ENCODE assay signal across 16 cellular contexts in the genomic region with DNA sequence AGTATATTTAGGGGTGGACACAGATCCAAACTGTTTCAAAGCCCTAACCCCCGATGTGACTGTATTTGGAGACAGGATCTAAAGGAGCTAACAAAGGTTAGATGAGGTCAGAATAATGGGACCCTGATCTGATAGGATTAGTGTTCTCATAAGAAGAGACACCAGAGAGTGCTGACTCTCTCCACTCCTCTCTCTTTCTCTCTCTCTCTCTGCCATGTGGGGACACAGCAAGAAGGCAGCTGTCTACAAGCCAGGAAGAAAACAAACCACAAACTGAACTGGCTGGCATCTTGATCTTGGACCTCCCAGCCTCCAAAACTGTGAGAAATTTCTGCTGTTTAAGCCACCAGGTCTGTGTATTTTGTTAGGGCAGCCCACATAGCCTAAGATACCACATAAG.
DNase-seq lines count a peak whose midpoint lies in the region; ATAC-seq and TF ChIP-seq lines count a peak whose summit lies in the region.
"Had no signal": no experiment of that assay in that cellular context is flagged by ENCODE, and none has a peak within 500 bp of the region (broad histone marks: within the 10 kb centered on the region; RNA-seq: fewer than 3 reads in every experiment).

No MANE protein-coding gene starts in this region.

- no peak for TF ChIP-seq POLR2A in tibial nerve (IDR thresholded peaks at IDR 0.05)

- peak overlapping the region; percentile 66 for H3K27ac Mint-ChIP-seq in activated CD4-positive, alpha-beta T cell treated with anti-CD3 and anti-CD28 coated beads, Interleukin-2, amount 10 ng/mL, durations not matched to agents 24 days and 14 days
- peak overlapping the region; percentile 38 to 89 (median 79) for H3K27ac Mint-ChIP-seq in naive thymus-derived CD4-positive, alpha-beta T cell
- H3K27ac Mint-ChIP-seq: nephron progenitor cell had no signal

- no peak for TF ChIP-seq EP300 in tibial nerve (IDR thresholded peaks at IDR 0.05)

- H3K4me1 ChIP-seq in naive thymus-derived CD4-positive, alpha-beta T cell (ENCODE audit: control insufficient read depth in 2 of 2, insufficient read depth in 2 of 2, low read length in 2 of 2) = peaks cover 18 to 29% of the 10 kb centered on the region in 2 donors
- H3K4me1 ChIP-seq in tibial nerve = peaks cover 0 to 8% (median 2%) of the 10 kb centered on the region in 4 donors
- H3K4me1 ChIP-seq: lower lobe of right lung had no signal

- intact Hi-C loops in activated CD4-positive, alpha-beta T cell treated with anti-CD3 and anti-CD28 coated beads, Interleukin-2, amount 10 ng/mL, durations not matched to agents 24 days and 14 days (cut with micrococcal nuclease) = loop anchor here (5.0 kb wide), 1 partner anchor 41 kb away; no protein-coding TSS in a partner anchor
- intact Hi-C loops in naive thymus-derived CD4-positive, alpha-beta T cell (cut with micrococcal nuclease) = loop anchor here (5.0 kb wide), 2 partner anchors 41 to 141 kb away; a partner anchor contains a TSS

- H3K27me3 Mint-ChIP-seq in activated CD4-positive, alpha-beta T cell treated with anti-CD3 and anti-CD28 coated beads, Interleukin-2, amount 10 ng/mL, durations not matched to agents 24 days and 14 days = peaks cover 4% of the 10 kb centered on the region
- H3K27me3 Mint-ChIP-seq in naive thymus-derived CD4-positive, alpha-beta T cell = peaks cover 0 to 4% (median 0%) of the 10 kb centered on the region in 5 donors

- ATAC-seq in naive thymus-derived CD4-positive, alpha-beta T cell = no peak
- ATAC-seq: lower lobe of right lung had no signal

- H3K27ac ChIP-seq in WERI-Rb-1 = no peak overlapping the region
- H3K27ac ChIP-seq in naive thymus-derived CD4-positive, alpha-beta T cell (ENCODE audit: low read depth, low read length) = no peak overlapping the region
- no peak overlapping the region for H3K27ac ChIP-seq in tibial nerve
- H3K27ac ChIP-seq: lower lobe of right lung, RWPE1, thoracic aorta had no signal

- H3K27me3 ChIP-seq in WERI-Rb-1 (ENCODE audit: insufficient read depth, low read depth, severe bottlenecking) (no peaks in the 10 kb centered on the region), tibial nerve (no peaks in the 10 kb centered on the region)
- no peaks in the 10 kb centered on the region for H3K27me3 ChIP-seq in naive thymus-derived CD4-positive, alpha-beta T cell (ENCODE audit: control insufficient read depth in 2 of 2, insufficient read depth in 2 of 2, low read length in 2 of 2)

- H3K9me3 ChIP-seq in WERI-Rb-1 (ENCODE audit: severe bottlenecking) (no peaks in the 10 kb centered on the region), tibial nerve (peaks cover 0 to 4% (median 0%) of the 10 kb centered on the region in 4 donors)
- H3K9me3 ChIP-seq in naive thymus-derived CD4-positive, alpha-beta T cell (ENCODE audit: control insufficient read depth in 2 of 3, low read length in 3 of 3) = no peaks in the 10 kb centered on the region
- H3K9me3 ChIP-seq: lower lobe of right lung, thoracic aorta had no signal

- H3K4me3 Mint-ChIP-seq in activated CD4-positive, alpha-beta T cell treated with anti-CD3 and anti-CD28 coated beads, Interleukin-2, amount 10 ng/mL, durations not matched to agents 24 days and 14 days = no peak overlapping the region
- peak overlapping the region in 5 of 10 donors; percentile 2 to 54 (median 36) for H3K4me3 Mint-ChIP-seq in naive thymus-derived CD4-positive, alpha-beta T cell
- H3K4me3 Mint-ChIP-seq: nephron progenitor cell had no signal

- 71 to 88% methylated on average over 1 of the region's 1 CpG for WGBS in tibial nerve, 2 donors

- H3K36me3 ChIP-seq in WERI-Rb-1 (no peaks in the 10 kb centered on the region), tibial nerve (no peaks in the 10 kb centered on the region)
- H3K36me3 ChIP-seq in naive thymus-derived CD4-positive, alpha-beta T cell (ENCODE audit: control insufficient read depth in 2 of 3, insufficient read depth in 3 of 3, low read length in 3 of 3) = no peaks in the 10 kb centered on the region
- H3K36me3 ChIP-seq: lower lobe of right lung, thoracic aorta had no signal

- CTCF ChIA-PET in naive thymus-derived CD4-positive, alpha-beta T cell (lab: Charles Lee) = interaction anchor here (0.9 to 1.0 kb wide), 2 partner anchors 43 to 51 kb away, joined by 4 to 7 read pairs; no protein-coding TSS in a partner anchor

- H3K4me3 ChIP-seq in Jurkat, Clone E6-1 (ENCODE audit: low read length) = no peak overlapping the region
- H3K4me3 ChIP-seq in WERI-Rb-1 (ENCODE audit: low read depth, low read length) (peak overlapping the region; percentile 10; the same call in 1 of the 2 replicates), tibial nerve (no peak overlapping the region)
- H3K4me3 ChIP-seq in naive thymus-derived CD4-positive, alpha-beta T cell (ENCODE audit: low read length) = no peak overlapping the region
- H3K4me3 ChIP-seq: lower lobe of right lung, thoracic aorta had no signal

- TF ChIP-seq CTCF in WERI-Rb-1 (IDR thresholded peaks at IDR 0.05; ENCODE audit: low read depth, low read length) (no peak), tibial nerve (IDR thresholded peaks at IDR 0.05) (no peak)

- peaks cover 7% of the 10 kb centered on the region for H3K9me3 Mint-ChIP-seq in activated CD4-positive, alpha-beta T cell treated with anti-CD3 and anti-CD28 coated beads, Interleukin-2, amount 10 ng/mL, durations not matched to agents 24 days and 14 days
- peaks cover 0 to 11% (median 2%) of the 10 kb centered on the region in 11 donors for H3K9me3 Mint-ChIP-seq in naive thymus-derived CD4-positive, alpha-beta T cell

- peaks cover 6% of the 10 kb centered on the region for H3K36me3 Mint-ChIP-seq in activated CD4-positive, alpha-beta T cell treated with anti-CD3 and anti-CD28 coated beads, Interleukin-2, amount 10 ng/mL, durations not matched to agents 24 days and 14 days (ENCODE audit: low read depth)
- H3K36me3 Mint-ChIP-seq in naive thymus-derived CD4-positive, alpha-beta T cell = peaks cover 0 to 17% (median 0%) of the 10 kb centered on the region in 5 donors

- DNase-seq in activated CD4-positive, alpha-beta T cell treated with anti-CD3 and anti-CD28 coated beads, Interleukin-2, amount 10 ng/mL, durations not matched to agents 24 days and 14 days = no peak
- DNase-seq in activated CD4-positive, alpha-beta T cell treated with anti-CD3 and anti-CD28 coated beads for 1 hour = no peak
- peak; percentile 87 for DNase-seq in Jurkat, Clone E6-1 (ENCODE audit: low read depth, low spot score)
- DNase-seq in WERI-Rb-1 (peak; percentile 26), tibial nerve (ENCODE audit: low spot score in 2 of 2) (no peak), mesenteric fat pad (ENCODE audit: low spot score) (no peak), NCI-H2196 treated with DMSO at 0.1 percent for 48 hours (lab: John Stamatoyannopoulos, UW; ENCODE audit: unreplicated experiment) (no peak)
- DNase-seq in naive thymus-derived CD4-positive, alpha-beta T cell = peak in 3 of 9 donors; percentile 12 to 24 (median 15)
- DNase-seq: DMS79; lower lobe of right lung; NCI-H1694 treated with DMSO at 0.1 percent for 48 hours; NCI-H2227 treated with DMSO at 0.1 percent for 48 hours; nephron progenitor cell; NK-92 treated with Interleukin-12 subunit alpha and Interleukin-12 subunit beta, amount 100 ng/mL, for 24 hours had no signal

- POLR2A ChIA-PET in naive thymus-derived CD4-positive, alpha-beta T cell (lab: Charles Lee) = interaction anchor here (1.6 to 5.6 kb wide), 3 partner anchors 24 to 85 kb away, joined by 5 to 44 read pairs (median 36); a partner anchor contains a TSS

- H3K4me1 Mint-ChIP-seq in activated CD4-positive, alpha-beta T cell treated with anti-CD3 and anti-CD28 coated beads, Interleukin-2, amount 10 ng/mL, durations not matched to agents 24 days and 14 days = peaks cover 38% of the 10 kb centered on the region
- H3K4me1 Mint-ChIP-seq in naive thymus-derived CD4-positive, alpha-beta T cell = peaks cover 29 to 59% (median 47%) of the 10 kb centered on the region in 7 donors

Comparison
In these comparisons a context has a peak if more than half of its experiments do, and no peak if none do; other contexts are left out.
1. DNase-seq: peak in Jurkat, Clone E6-1 (single experiment) and WERI-Rb-1 (single experiment); none in activated CD4-positive, alpha-beta T cell treated with anti-CD3 and anti-CD28 coated beads, Interleukin-2, amount 10 ng/mL, durations not matched to agents 24 days and 14 days (single experiment), activated CD4-positive, alpha-beta T cell treated with anti-CD3 and anti-CD28 coated beads for 1 hour (single experiment), tibial nerve (0 of 2), mesenteric fat pad (single experiment) and NCI-H2196 treated with DMSO at 0.1 percent for 48 hours (single experiment).